21 cellular contexts compared by ENCODE assay signal in the genomic region with DNA sequence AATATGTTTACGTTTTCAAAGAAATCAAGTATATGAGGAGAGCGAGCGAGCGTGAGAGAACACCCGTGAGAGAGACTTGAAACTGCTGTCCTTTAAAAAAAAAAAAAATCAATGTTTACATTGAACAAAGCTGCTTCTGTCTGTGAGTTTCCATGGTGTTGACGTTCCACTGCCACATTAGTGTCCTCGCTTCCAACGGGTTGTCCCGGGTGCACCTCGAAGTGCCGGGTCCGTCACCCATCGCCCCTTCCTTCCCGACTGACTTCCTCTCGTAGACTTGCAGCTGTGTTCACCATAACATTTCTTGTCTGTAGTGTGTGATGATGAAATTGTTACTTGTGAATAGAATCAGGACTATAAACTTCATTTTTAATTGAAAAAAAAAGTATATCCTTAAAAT.
"Had no signal": no experiment of that assay in that cellular context is flagged by ENCODE, and none has a peak within 500 bp of the region (broad histone marks: within the 10 kb centered on the region; RNA-seq: fewer than 3 reads in every experiment).

No MANE protein-coding gene starts in this region.

- DNase-seq: IMR-90, Karpas-422, KG1, MG63, NCI-H1092, NCI-H1105 treated with DMSO at 0.1 percent for 48 hours, NCI-H1417 treated with DMSO at 0.1 percent for 48 hours, NCI-H187, NCI-H2029, NCI-H2081 treated with DMSO at 0.1 percent for 48 hours, NCI-H2171, NCI-H226, NCI-H446, NCI-H510A, NCI-H524 treated with DMSO at 0.1 percent for 48 hours, NCI-H69, NCI-H774, RPMI8226, SHP77, SK-N-SH had no signal

- FAIRE-seq: RCC 7860 had no signal

- H3K4me3 ChIP-seq: MG63 had no signal

- H3K36me3 ChIP-seq: MG63 had no signal

- H3K27me3 ChIP-seq: MG63 had no signal

- H3K4me2 ChIP-seq: SK-N-SH had no signal

- H3K9ac ChIP-seq: SK-N-SH had no signal

- H3K9me3 ChIP-seq: MG63, SK-N-SH had no signal
